Comparison of ENCODE assay signal across 19 cellular contexts in genomic region chr6:87181903-87182302, GRCh38. TPM values are rescaled to one million over a fixed set of nuclear protein-coding genes. Genes with fewer than 3 reads are reported as not detected.
DNase-seq lines count a peak whose midpoint lies in the region; ATAC-seq and TF ChIP-seq lines count a peak whose summit lies in the region.
"Had no signal": no experiment of that assay in that cellular context is flagged by ENCODE, and none has a peak within 500 bp of the region (broad histone marks: within the 10 kb centered on the region; RNA-seq: fewer than 3 reads in every experiment).

No MANE protein-coding gene starts in this region.

- no peaks in the 10 kb centered on the region for H4K20me1 ChIP-seq in H9 (ENCODE audit: control insufficient read depth, insufficient read depth, insufficient read length)

- CTCF ChIA-PET in activated B cell treated with CpG ODN at 0.5 μM for 24 hours (lab: Charles Lee): no interaction called here
- CTCF ChIA-PET in CD8-positive, alpha-beta memory T cell (lab: Charles Lee): no interaction called here

- H2BK5ac ChIP-seq in H9 (ENCODE audit: insufficient read length, low read length): no peak overlapping the region

- peaks cover 16% of the 10 kb centered on the region; the same call in 1 of the 2 replicates for H3K4me1 ChIP-seq in H9 (ENCODE audit: insufficient read depth, low read length)
- H3K4me1 ChIP-seq in CD8-positive, alpha-beta memory T cell (ENCODE audit: insufficient read depth, low read length): peaks cover 18% of the 10 kb centered on the region
- H3K4me1 ChIP-seq: Caco-2, SJSA1 had no signal

- no peaks in the 10 kb centered on the region for H3K36me3 ChIP-seq in CD8-positive, alpha-beta memory T cell (ENCODE audit: insufficient read depth, low read length)
- H3K36me3 ChIP-seq: neural progenitor cell had no signal

- no peak overlapping the region for H2AK5ac ChIP-seq in H9 (ENCODE audit: insufficient read length, low read length)

- no peak overlapping the region for H3K4me3 ChIP-seq in CD8-positive, alpha-beta memory T cell (ENCODE audit: low read length)
- H3K4me3 ChIP-seq: neural progenitor cell, SJSA1 had no signal

- no peak for ATAC-seq in activated T-cell treated with anti-CD3 and anti-CD28 coated beads, Interleukin-2, amount 50 U/mL, for 72 hours (replicated peaks in 1 of 2)
- peak; percentile 22 for ATAC-seq in activated B cell treated with CpG ODN at 0.5 μM for 24 hours (ENCODE audit: low read depth)
- ATAC-seq: HepG2 had no signal

- H3K27me3 Mint-ChIP-seq in activated T-cell treated with anti-CD3 and anti-CD28 coated beads, Interleukin-2, amount 50 U/mL, for 72 hours (ENCODE audit: low read depth): no peaks in the 10 kb centered on the region
- H3K27me3 Mint-ChIP-seq in H9 (ENCODE audit: low read depth) (no peaks in the 10 kb centered on the region), activated B cell treated with CpG ODN at 0.5 μM for 24 hours (no peaks in the 10 kb centered on the region)
- no peaks in the 10 kb centered on the region for H3K27me3 Mint-ChIP-seq in stimulated activated naive CD8-positive, alpha-beta T cell treated with anti-CD3 and anti-CD28 coated beads, Interleukin-15, Interleukin-2, amounts not matched to agents 100 ng/mL and 50 ng/mL, for 24 hours
- no peaks in the 10 kb centered on the region for H3K27me3 Mint-ChIP-seq in CD8-positive, alpha-beta memory T cell

- H2AFZ ChIP-seq in H9 (ENCODE audit: low read length): no peak overlapping the region
- H2AFZ ChIP-seq: neural progenitor cell had no signal

- H3K9me3 Mint-ChIP-seq in activated T-cell treated with anti-CD3 and anti-CD28 coated beads, Interleukin-2, amount 50 U/mL, for 72 hours: peaks cover 1 to 2% of the 10 kb centered on the region in 2 donors
- H3K9me3 Mint-ChIP-seq in H9 (no peaks in the 10 kb centered on the region), activated B cell treated with CpG ODN at 0.5 μM for 24 hours (no peaks in the 10 kb centered on the region)
- no peaks in the 10 kb centered on the region for H3K9me3 Mint-ChIP-seq in stimulated activated naive CD8-positive, alpha-beta T cell treated with anti-CD3 and anti-CD28 coated beads, Interleukin-15, Interleukin-2, amounts not matched to agents 100 ng/mL and 50 ng/mL, for 24 hours
- H3K9me3 Mint-ChIP-seq in CD8-positive, alpha-beta memory T cell: no peaks in the 10 kb centered on the region

- H3K9me3 ChIP-seq in H9 (ENCODE audit: control insufficient read depth, low read depth, low read length): no peaks in the 10 kb centered on the region
- no peaks in the 10 kb centered on the region for H3K9me3 ChIP-seq in CD8-positive, alpha-beta memory T cell (ENCODE audit: low read length)
- H3K9me3 ChIP-seq: Caco-2, SJSA1 had no signal

- H3K18ac ChIP-seq in H9 (ENCODE audit: insufficient read length, low read depth, low read length): no peak overlapping the region

- H3K79me2 ChIP-seq in H9 (ENCODE audit: insufficient read depth, low read length): peaks cover 26% of the 10 kb centered on the region; the same call in 1 of the 2 replicates

- H3K27ac Mint-ChIP-seq in activated T-cell treated with anti-CD3 and anti-CD28 coated beads, Interleukin-2, amount 50 U/mL, for 72 hours: peak overlapping the region; percentile 96
- H3K27ac Mint-ChIP-seq in H9 (peak overlapping the region; percentile 57 to 95 (median 68); a peak in 4 of 7 replicates), activated B cell treated with CpG ODN at 0.5 μM for 24 hours (peak overlapping the region; percentile 86)
- peak overlapping the region; percentile 90 for H3K27ac Mint-ChIP-seq in stimulated activated naive CD8-positive, alpha-beta T cell treated with anti-CD3 and anti-CD28 coated beads, Interleukin-15, Interleukin-2, amounts not matched to agents 100 ng/mL and 50 ng/mL, for 24 hours
- peak overlapping the region in 3 of 8 donors; percentile 6 to 51 (median 42) for H3K27ac Mint-ChIP-seq in CD8-positive, alpha-beta memory T cell

- H2BK15ac ChIP-seq in H9 (ENCODE audit: low read depth, low read length): no peak overlapping the region

- H4K91ac ChIP-seq in H9 (ENCODE audit: insufficient read length, low read depth, low read length): no peak overlapping the region

- H3K36me3 Mint-ChIP-seq in activated T-cell treated with anti-CD3 and anti-CD28 coated beads, Interleukin-2, amount 50 U/mL, for 72 hours (ENCODE audit: insufficient read depth in 2 of 2): peaks cover 4 to 23% of the 10 kb centered on the region in 2 donors
- peaks cover 6 to 38% (median 25%) of the 10 kb centered on the region in 3 experiments for H3K36me3 Mint-ChIP-seq in H9 (ENCODE audit: insufficient read depth in 1 of 3, low read depth in 3 of 3)
- H3K36me3 Mint-ChIP-seq in activated B cell treated with CpG ODN at 0.5 μM for 24 hours (ENCODE audit: low read depth): peaks cover 44% of the 10 kb centered on the region
- peaks cover 54% of the 10 kb centered on the region for H3K36me3 Mint-ChIP-seq in stimulated activated naive CD8-positive, alpha-beta T cell treated with anti-CD3 and anti-CD28 coated beads, Interleukin-15, Interleukin-2, amounts not matched to agents 100 ng/mL and 50 ng/mL, for 24 hours (ENCODE audit: low read depth)
- H3K36me3 Mint-ChIP-seq in CD8-positive, alpha-beta memory T cell: peaks cover 3 to 55% (median 8%) of the 10 kb centered on the region in 3 donors

- H3K4me1 Mint-ChIP-seq in activated T-cell treated with anti-CD3 and anti-CD28 coated beads, Interleukin-2, amount 50 U/mL, for 72 hours (ENCODE audit: low read depth): peaks cover 79% of the 10 kb centered on the region
- peaks cover 75 to 82% of the 10 kb centered on the region in 2 experiments for H3K4me1 Mint-ChIP-seq in H9
- H3K4me1 Mint-ChIP-seq in activated B cell treated with CpG ODN at 0.5 μM for 24 hours: peaks cover 71% of the 10 kb centered on the region
- H3K4me1 Mint-ChIP-seq in stimulated activated naive CD8-positive, alpha-beta T cell treated with anti-CD3 and anti-CD28 coated beads, Interleukin-15, Interleukin-2, amounts not matched to agents 100 ng/mL and 50 ng/mL, for 24 hours (ENCODE audit: low read depth): peaks cover 89% of the 10 kb centered on the region
- H3K4me1 Mint-ChIP-seq in CD8-positive, alpha-beta memory T cell: peaks cover 55 to 90% (median 89%) of the 10 kb centered on the region in 3 donors

- TF ChIP-seq CTCF in H9 (conservative IDR thresholded peaks at IDR 0.05) (no peak), activated B cell treated with CpG ODN at 0.5 μM for 24 hours (IDR thresholded peaks at IDR 0.05) (no peak)

- H3K4me3 Mint-ChIP-seq in activated T-cell treated with anti-CD3 and anti-CD28 coated beads, Interleukin-2, amount 50 U/mL, for 72 hours: peak overlapping the region; percentile 58 to 81
- no peak overlapping the region for H3K4me3 Mint-ChIP-seq in H9
- peak overlapping the region; percentile 67 for H3K4me3 Mint-ChIP-seq in activated B cell treated with CpG ODN at 0.5 μM for 24 hours
- peak overlapping the region; percentile 51 for H3K4me3 Mint-ChIP-seq in stimulated activated naive CD8-positive, alpha-beta T cell treated with anti-CD3 and anti-CD28 coated beads, Interleukin-15, Interleukin-2, amounts not matched to agents 100 ng/mL and 50 ng/mL, for 24 hours
- peak overlapping the region in 2 of 7 donors; percentile 47 to 52 for H3K4me3 Mint-ChIP-seq in CD8-positive, alpha-beta memory T cell
- H3K4me3 Mint-ChIP-seq: neural progenitor cell had no signal

- no peak overlapping the region for H3K27ac ChIP-seq in H9 (ENCODE audit: insufficient read length, low read depth, low read length)
- no peak overlapping the region for H3K27ac ChIP-seq in CD8-positive, alpha-beta memory T cell (ENCODE audit: low read depth, low read length)
- H3K27ac ChIP-seq: neural progenitor cell, SJSA1 had no signal

- H4K5ac ChIP-seq in H9 (ENCODE audit: insufficient read length, low read depth, low read length): no peak overlapping the region

- H2BK12ac ChIP-seq in H9 (ENCODE audit: insufficient read length, low read depth, low read length): no peak overlapping the region

- no peaks in the 10 kb centered on the region for H3K23me2 ChIP-seq in H9 (ENCODE audit: insufficient read length, low read depth, low read length, poor library complexity, severe bottlenecking)

- no peak overlapping the region for H3K9ac ChIP-seq in H9 (ENCODE audit: extremely low read depth, insufficient read length, low read length)
- H3K9ac ChIP-seq: neural progenitor cell had no signal

- no peak overlapping the region for H2BK120ac ChIP-seq in H9 (ENCODE audit: low read depth, low read length, poor library complexity, severe bottlenecking)

- peaks cover 6% of the 10 kb centered on the region for H3K79me1 ChIP-seq in H9 (ENCODE audit: insufficient read depth, low read depth, low read length, poor library complexity, severe bottlenecking)

- no peak overlapping the region for H3K4me2 ChIP-seq in H9 (ENCODE audit: insufficient read depth, insufficient read length, low read length)
- H3K4me2 ChIP-seq: neural progenitor cell had no signal

- intact Hi-C loops in activated B cell treated with CpG ODN at 0.5 μM for 24 hours (cut with micrococcal nuclease): loop anchor here (1.0 to 2.0 kb wide), 2 partner anchors 21 to 27 kb away; partner anchors contain the start of gene ZNF292

- H3K56ac ChIP-seq in H9 (ENCODE audit: insufficient read length, low read depth, low read length): no peak overlapping the region

- no peaks in the 10 kb centered on the region for H3K27me3 ChIP-seq in H9 (ENCODE audit: insufficient read depth, low read length)
- H3K27me3 ChIP-seq in CD8-positive, alpha-beta memory T cell (ENCODE audit: insufficient read depth, low read length, poor library complexity, severe bottlenecking): no peaks in the 10 kb centered on the region
- H3K27me3 ChIP-seq: neural progenitor cell, SJSA1 had no signal

- DNase-seq in activated T-cell treated with anti-CD3 and anti-CD28 coated beads, Interleukin-2, amount 50 U/mL, for 72 hours: no peak
- no peak for DNase-seq in activated T-cell treated with anti-CD3 and anti-CD28 coated beads for 4 hours
- no peak for DNase-seq in H9
- DNase-seq in activated B cell treated with CpG ODN at 0.5 μM for 24 hours: no peak
- no peak for DNase-seq in HuH-7.5 (ENCODE audit: low spot score)
- DNase-seq in iPS-NIHi7 (ENCODE audit: extremely low spot score): no peak
- DNase-seq in CD8-positive, alpha-beta memory T cell: no peak
- DNase-seq: Caco-2; hypothalamus; mesendoderm; MV-4-11; NCI-H526 treated with DMSO at 0.1 percent for 48 hours; OCI-M1; stimulated activated CD4-positive, alpha-beta T cell treated with anti-CD3 and anti-CD28 coated beads, Interleukin-12 subunit alpha, Interleukin-12 subunit beta, amount 100 ng/mL, for 4 hours; T1000 had no signal

- H2BK20ac ChIP-seq in H9 (ENCODE audit: low read depth, low read length, poor library complexity, severe bottlenecking): no peak overlapping the region

- no peak overlapping the region for H3T11ph ChIP-seq in H9 (ENCODE audit: low read length)

- POLR2A ChIA-PET in activated B cell treated with CpG ODN at 0.5 μM for 24 hours (lab: Charles Lee): interaction anchor here (0.6 to 2.4 kb wide), 4 partner anchors 19 to 27 kb away, joined by 3 to 13 read pairs (median 9); partner anchors contain the start of gene ZNF292
- POLR2A ChIA-PET in CD8-positive, alpha-beta memory T cell (lab: Charles Lee): no interaction called here

- H4K8ac ChIP-seq in H9 (replicated peaks; ENCODE audit: insufficient read length, low read depth, low read length): no peak overlapping the region

- no peak overlapping the region for H3K14ac ChIP-seq in H9 (ENCODE audit: insufficient read depth, low read length)

- H3K23ac ChIP-seq in H9 (ENCODE audit: insufficient read length, low read depth, low read length): no peak overlapping the region

- no peak overlapping the region for H3K4ac ChIP-seq in H9 (ENCODE audit: low read depth, low read length)

- no CpG with 5 or more reads among the region's 6 CpGs for WGBS in H9 (ENCODE audit: extremely low coverage, insufficient read length, low lambda C conversion rate)

RNA-seq across cellular contexts. Expression of gene ZNF292, which starts 26.5 kb away (rescaled TPM):
- 10 to 100 TPM; 55.3 to 68.0 TPM for total RNA-seq in activated T-cell treated with anti-CD3 and anti-CD28 coated beads, Interleukin-2, amount 50 U/mL, for 72 hours
- total RNA-seq in H9 (2021) (36.2 and 38.7 TPM in 2 replicates), activated B cell treated with CpG ODN at 0.5 μM for 24 hours (54.8 and 66.6 TPM in 2 replicates)
- 10 to 100 TPM; 49.3 to 50.7 TPM for total RNA-seq in CD8-positive, alpha-beta memory T cell
- 37.9 TPM for polyA plus RNA-seq in CD8-positive, alpha-beta memory T cell

Comparison
In these comparisons a context has a peak if more than half of its experiments do, and no peak if none do; other contexts are left out.
1. H3K4me3 Mint-ChIP-seq: peak in activated T-cell treated with anti-CD3 and anti-CD28 coated beads, Interleukin-2, amount 50 U/mL, for 72 hours (2 of 2), activated B cell treated with CpG ODN at 0.5 μM for 24 hours (single experiment) and stimulated activated naive CD8-positive, alpha-beta T cell treated with anti-CD3 and anti-CD28 coated beads, Interleukin-15, Interleukin-2, amounts not matched to agents 100 ng/mL and 50 ng/mL, for 24 hours (single experiment); none in H9 (0 of 2).